9 cellular contexts compared by ENCODE assay signal in the genomic region with DNA sequence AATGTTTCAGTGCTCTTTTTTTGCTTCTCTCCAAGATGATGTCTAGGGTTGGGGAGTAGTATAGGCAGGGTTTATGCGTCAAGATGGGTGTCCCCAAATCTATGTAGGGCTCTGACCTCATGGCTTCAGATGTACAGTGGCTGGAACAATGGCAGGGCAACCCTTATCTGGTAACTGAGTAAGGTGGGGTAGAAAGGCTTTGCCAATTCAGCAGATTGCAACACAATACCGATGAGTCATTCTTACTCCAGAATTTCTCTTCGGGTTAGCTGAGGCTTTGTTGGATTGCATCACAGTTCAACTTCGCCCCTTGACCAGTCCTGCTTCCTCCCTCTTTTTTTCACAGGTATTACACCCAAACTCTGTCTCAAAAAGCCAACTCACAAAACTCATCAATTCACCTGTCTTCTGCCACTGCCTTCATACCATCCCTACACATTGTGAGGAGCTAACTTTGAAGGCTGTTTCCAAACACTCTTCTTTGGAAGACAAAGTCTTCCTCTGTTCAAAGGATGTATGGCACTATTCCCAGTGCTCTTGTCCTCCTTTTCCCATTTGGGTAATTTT.
DNase-seq lines count a peak whose midpoint lies in the region; ATAC-seq, FAIRE-seq and TF ChIP-seq lines count a peak whose summit lies in the region.
"Had no signal": no experiment of that assay in that cellular context is flagged by ENCODE, and none has a peak within 500 bp of the region (broad histone marks: within the 10 kb centered on the region; RNA-seq: fewer than 3 reads in every experiment).

No MANE protein-coding gene starts in this region.

- H3K36me3 ChIP-seq in heart left ventricle = no peaks in the 10 kb centered on the region
- H3K36me3 ChIP-seq in small intestine (ENCODE audit: control insufficient read depth in 2 of 2, insufficient read depth in 2 of 2, low read length in 2 of 2) = no peaks in the 10 kb centered on the region

- no peak overlapping the region for H3K4me3 Mint-ChIP-seq in T-cell

- H3K4me1 Mint-ChIP-seq in T-cell = peaks cover 0 to 8% (median 0%) of the 10 kb centered on the region in 3 donors

- H3K4me1 ChIP-seq in heart left ventricle = peaks cover 0 to 23% (median 0%) of the 10 kb centered on the region in 12 donors
- peaks cover 2 to 6% of the 10 kb centered on the region in 2 donors for H3K4me1 ChIP-seq in small intestine (ENCODE audit: control insufficient read depth in 2 of 2, insufficient read depth in 1 of 2, low read depth in 1 of 2, low read length in 1 of 2)

- H3K4me3 ChIP-seq in HFF-Myc (replicated peaks; ENCODE audit: low read depth, low read length) = no peak overlapping the region
- H3K4me3 ChIP-seq in heart left ventricle = no peak overlapping the region
- no peak overlapping the region for H3K4me3 ChIP-seq in small intestine (ENCODE audit: low read depth in 1 of 2, low read length in 2 of 2)
- H3K4me3 ChIP-seq: coronary artery had no signal

- ATAC-seq in heart left ventricle (peak; percentile 67 to 97 (median 88)), T-cell (replicated peaks in 1 of 4) (no peak)

- H3K27me3 ChIP-seq in heart left ventricle (no peaks in the 10 kb centered on the region), small intestine (ENCODE audit: control insufficient read depth in 2 of 2, insufficient read depth in 2 of 2, low read length in 2 of 2) (no peaks in the 10 kb centered on the region)

- no peak for FAIRE-seq in small intestine (lab: Jason Lieb, UNC)

- WGBS in heart left ventricle, 4 donors = 58 to 66% (median 62%) methylated on average over 4 of the region's 4 CpGs
- 4 to 41% (median 29%) methylated on average over 4 of the region's 4 CpGs for WGBS in small intestine, 3 donors

- TF ChIP-seq POLR2A in heart left ventricle (IDR thresholded peaks at IDR 0.05) = no peak

- no peaks in the 10 kb centered on the region for H3K9me3 Mint-ChIP-seq in T-cell

- CTCF ChIA-PET in T-cell (lab: Charles Lee) = no interaction called here

- no peak overlapping the region for H3K27ac Mint-ChIP-seq in T-cell

- DNase-seq in HFF-Myc (ENCODE audit: extremely low read depth, low read depth) (peak; percentile 55), SKM-1 treated with dmso at 0.1 percent for 144 hours (lab: John Stamatoyannopoulos, UW; ENCODE audit: unreplicated experiment) (peak; percentile 58), heart left ventricle (peak in 2 of 5 donors; percentile 25 to 34), small intestine (peak; percentile 94), T-helper 9 cell (no peak), T-cell (no peak), epidermal melanocyte (ENCODE audit: insufficient read length, low spot score) (no peak), DMS79 treated with DMSO at 0.1 percent for 48 hours (lab: John Stamatoyannopoulos, UW) (no peak)

- no peaks in the 10 kb centered on the region for H3K36me3 Mint-ChIP-seq in T-cell

- H3K9me3 ChIP-seq in heart left ventricle (no peaks in the 10 kb centered on the region), small intestine (ENCODE audit: control insufficient read depth, low read depth) (no peaks in the 10 kb centered on the region)

- TF ChIP-seq CTCF in HFF-Myc (IDR thresholded peaks at IDR 0.05; ENCODE audit: low read depth, low read length, missing control alignments) (no peak), heart left ventricle (IDR thresholded peaks at IDR 0.05) (no peak)

- peaks cover 1 to 14% of the 10 kb centered on the region in 2 donors for H3K27me3 Mint-ChIP-seq in T-cell

- H3K27ac ChIP-seq in heart left ventricle = peak overlapping the region in 4 of 12 donors; percentile 13 to 39 (median 29)
- no peak overlapping the region for H3K27ac ChIP-seq in small intestine (ENCODE audit: low read depth in 1 of 2, low read length in 1 of 2)
- H3K27ac ChIP-seq: coronary artery had no signal

- intact Hi-C loops in heart left ventricle (cut with DNase I) = no loop called here

- POLR2A ChIA-PET in T-cell (lab: Charles Lee) = no interaction called here

Comparison
In these comparisons a context has a peak if more than half of its experiments do, and no peak if none do; other contexts are left out.
1. DNase-seq: peak in HFF-Myc (single experiment), SKM-1 treated with dmso at 0.1 percent for 144 hours (single experiment) and small intestine (single experiment); none in T-helper 9 cell (single experiment), T-cell (0 of 34), epidermal melanocyte (single experiment) and DMS79 treated with DMSO at 0.1 percent for 48 hours (single experiment).
2. ATAC-seq: peak in heart left ventricle (4 of 4); none in T-cell (0 of 4).